Comparison of ENCODE assay signal across 11 cellular contexts in genomic region chr1:225447649-225448048, GRCh38. TPM values are rescaled to one million over a fixed set of nuclear protein-coding genes. Genes with fewer than 3 reads are reported as not detected.
DNase-seq lines count a peak whose midpoint lies in the region; ATAC-seq and TF ChIP-seq lines count a peak whose summit lies in the region.
"Had no signal": no experiment of that assay in that cellular context is flagged by ENCODE, and none has a peak within 500 bp of the region (broad histone marks: within the 10 kb centered on the region; RNA-seq: fewer than 3 reads in every experiment).

No MANE protein-coding gene starts in this region.

- H3K36me3 Mint-ChIP-seq in neural progenitor cell: no peaks in the 10 kb centered on the region
- H3K36me3 Mint-ChIP-seq: CD4-positive, alpha-beta memory T cell had no signal

- no peaks in the 10 kb centered on the region for H3K36me3 ChIP-seq in neural progenitor cell

- H3K4me1 Mint-ChIP-seq in neural progenitor cell: peaks cover 23% of the 10 kb centered on the region

- H3K9me3 Mint-ChIP-seq in neural progenitor cell: no peaks in the 10 kb centered on the region
- H3K9me3 Mint-ChIP-seq: CD4-positive, alpha-beta memory T cell; nephron progenitor cell had no signal

- no peak overlapping the region for H3K4me3 ChIP-seq in neural progenitor cell

- no peaks in the 10 kb centered on the region for H3K27me3 ChIP-seq in neural progenitor cell

- no peaks in the 10 kb centered on the region for H4K20me1 ChIP-seq in neural progenitor cell (ENCODE audit: low read depth)

- H3K79me2 ChIP-seq in neural progenitor cell (ENCODE audit: low read depth): no peaks in the 10 kb centered on the region

- no peak for TF ChIP-seq CTCF in neural progenitor cell (IDR thresholded peaks at IDR 0.05)

- ATAC-seq in Right ventricle myocardium inferior (peak; percentile 35), HG03378 (IDR thresholded peaks at IDR 0.05; ENCODE audit: unreplicated experiment) (no peak), GM18520 (IDR thresholded peaks at IDR 0.05; ENCODE audit: unreplicated experiment) (no peak)

- H3K27ac ChIP-seq in neural progenitor cell: no peak overlapping the region

- H3K4me1 ChIP-seq in neural progenitor cell: peaks cover 9% of the 10 kb centered on the region

- no peak overlapping the region for H3K4me2 ChIP-seq in neural progenitor cell

- H2AFZ ChIP-seq in neural progenitor cell (replicated peaks): peak overlapping the region; percentile 22

- no peak overlapping the region for H3K27ac Mint-ChIP-seq in neural progenitor cell
- H3K27ac Mint-ChIP-seq: nephron progenitor cell had no signal

- no peaks in the 10 kb centered on the region for H3F3A ChIP-seq in neural progenitor cell (ENCODE audit: low read depth)

- H3K4me3 Mint-ChIP-seq in neural progenitor cell: no peak overlapping the region
- H3K4me3 Mint-ChIP-seq: CD4-positive, alpha-beta memory T cell; nephron progenitor cell had no signal

- H3K27me3 Mint-ChIP-seq in neural progenitor cell (ENCODE audit: insufficient read depth, low read depth): peaks cover 12% of the 10 kb centered on the region
- H3K27me3 Mint-ChIP-seq: CD4-positive, alpha-beta memory T cell had no signal

- no peak for DNase-seq in Right ventricle myocardium inferior (ENCODE audit: missing footprints)
- no peak for DNase-seq in cardiac septum (ENCODE audit: low spot score)
- peak; percentile 18 for DNase-seq in fibroblast of the conjunctiva (ENCODE audit: low read depth)
- no peak for DNase-seq in neural progenitor cell (ENCODE audit: low spot score)
- no peak for DNase-seq in NCI-H2196 (lab: John Stamatoyannopoulos, UW; ENCODE audit: unreplicated experiment)
- no peak for DNase-seq in NCI-H524 (lab: John Stamatoyannopoulos, UW)
- DNase-seq: CD4-positive, alpha-beta memory T cell; KBM-7; nephron progenitor cell had no signal

- intact Hi-C loops in Right ventricle myocardium inferior (cut with DNase I) (no loop called here), cardiac septum (cut with DNase I) (no loop called here)

- H3K9me3 ChIP-seq in neural progenitor cell (ENCODE audit: low read depth): no peaks in the 10 kb centered on the region

- H3K9ac ChIP-seq in neural progenitor cell: no peak overlapping the region

RNA-seq across cellular contexts. Expression of gene LBR, which starts 19.8 kb away (rescaled TPM):
- total RNA-seq in Right ventricle myocardium inferior (19.0 TPM), cardiac septum (13.7 TPM), neural progenitor cell (ENCODE audit: low replicate concordance) (116 and 171 TPM in 2 replicates)
